8 cellular contexts compared by ENCODE assay signal in the genomic region with DNA sequence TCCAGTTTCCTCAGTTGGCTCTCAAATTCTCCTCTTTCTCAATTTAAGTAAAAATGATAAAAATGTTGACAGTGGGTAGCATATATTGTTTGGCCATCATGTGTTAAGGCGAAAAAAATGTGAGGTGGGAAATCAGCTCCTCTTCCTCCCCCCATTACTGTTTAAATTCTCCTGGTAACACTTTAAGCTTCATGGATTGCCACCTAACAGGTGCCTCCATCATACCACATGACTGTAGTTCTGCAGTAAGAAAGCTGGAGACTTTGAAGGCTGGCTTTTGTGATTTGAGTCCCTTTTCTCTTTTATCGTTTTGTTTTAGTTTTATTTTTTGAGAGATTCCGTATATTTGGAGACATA. TPM values are rescaled to one million over a fixed set of nuclear protein-coding genes. Genes with fewer than 3 reads are reported as not detected.
A peak's percentile ranks its signal among the peaks of the same experiment; 100 is the strongest.
DNase-seq lines count a peak whose midpoint lies in the region; ATAC-seq lines count a peak whose summit lies in the region.

No MANE protein-coding gene starts in this region.

- H3K36me3 Mint-ChIP-seq in activated T-helper 1 cell treated with anti-CD3 and anti-CD28 coated beads, Interleukin-12 subunit alpha, Interleukin-12 subunit beta, Interleukin-2, Interleukin-4 antibody, amounts not matched to agents 30 ng/mL and 10 ng/mL and 1 ng/mL, durations not matched to agents 14 hours and 24 hours and 36 hours (ENCODE audit: low read depth) = peaks cover 6% of the 10 kb centered on the region

- H3K4me3 ChIP-seq in iPS-11a (ENCODE audit: low read depth, low read length) = peak overlapping the region; percentile 71

- peaks cover 65% of the 10 kb centered on the region for H3K4me1 Mint-ChIP-seq in activated T-helper 1 cell treated with anti-CD3 and anti-CD28 coated beads, Interleukin-12 subunit alpha, Interleukin-12 subunit beta, Interleukin-2, Interleukin-4 antibody, amounts not matched to agents 30 ng/mL and 10 ng/mL and 1 ng/mL, durations not matched to agents 14 hours and 24 hours and 36 hours (ENCODE audit: low read depth)
- H3K4me1 Mint-ChIP-seq in stimulated activated naive CD8-positive, alpha-beta T cell treated with anti-CD3 and anti-CD28 coated beads, Interleukin-15, amount 100 ng/mL, for 72 hours = peaks cover 59% of the 10 kb centered on the region

- peak overlapping the region; percentile 84 for H3K27ac Mint-ChIP-seq in activated T-helper 1 cell treated with anti-CD3 and anti-CD28 coated beads, Interleukin-12 subunit alpha, Interleukin-12 subunit beta, Interleukin-2, Interleukin-4 antibody, amounts not matched to agents 30 ng/mL and 10 ng/mL and 1 ng/mL, durations not matched to agents 14 hours and 24 hours and 36 hours
- H3K27ac Mint-ChIP-seq in stimulated activated naive CD8-positive, alpha-beta T cell treated with anti-CD3 and anti-CD28 coated beads, Interleukin-15, amount 100 ng/mL, for 72 hours = peak overlapping the region; percentile 97 to 98

- peak overlapping the region; percentile 89 for H3K4me3 Mint-ChIP-seq in activated T-helper 1 cell treated with anti-CD3 and anti-CD28 coated beads, Interleukin-12 subunit alpha, Interleukin-12 subunit beta, Interleukin-2, Interleukin-4 antibody, amounts not matched to agents 30 ng/mL and 10 ng/mL and 1 ng/mL, durations not matched to agents 14 hours and 24 hours and 36 hours
- H3K4me3 Mint-ChIP-seq in stimulated activated naive CD8-positive, alpha-beta T cell treated with anti-CD3 and anti-CD28 coated beads, Interleukin-15, amount 100 ng/mL, for 72 hours = peak overlapping the region; percentile 84 to 86

- H3K27me3 Mint-ChIP-seq in activated T-helper 1 cell treated with anti-CD3 and anti-CD28 coated beads, Interleukin-12 subunit alpha, Interleukin-12 subunit beta, Interleukin-2, Interleukin-4 antibody, amounts not matched to agents 30 ng/mL and 10 ng/mL and 1 ng/mL, durations not matched to agents 14 hours and 24 hours and 36 hours (ENCODE audit: insufficient read depth) = peaks cover 7% of the 10 kb centered on the region
- no peaks in the 10 kb centered on the region for H3K27me3 Mint-ChIP-seq in stimulated activated naive CD8-positive, alpha-beta T cell treated with anti-CD3 and anti-CD28 coated beads, Interleukin-15, amount 100 ng/mL, for 72 hours

- intact Hi-C loops in activated T-helper 1 cell treated with anti-CD3 and anti-CD28 coated beads, Interleukin-12 subunit alpha, Interleukin-12 subunit beta, Interleukin-2, Interleukin-4 antibody, amounts not matched to agents 30 ng/mL and 10 ng/mL and 1 ng/mL, durations not matched to agents 14 hours and 24 hours and 36 hours (cut with micrococcal nuclease) = no loop called here

- ATAC-seq in stimulated activated naive CD8-positive, alpha-beta T cell treated with anti-CD3 and anti-CD28 coated beads, Interleukin-15, amount 100 ng/mL, for 72 hours = no peak
- ATAC-seq in GM19395 (IDR thresholded peaks at IDR 0.05; ENCODE audit: unreplicated experiment) (no peak), HG02852 (IDR thresholded peaks at IDR 0.05; ENCODE audit: unreplicated experiment) (no peak), GM19452 (IDR thresholded peaks at IDR 0.05; ENCODE audit: unreplicated experiment) (no peak)

- H3K9me3 Mint-ChIP-seq in activated T-helper 1 cell treated with anti-CD3 and anti-CD28 coated beads, Interleukin-12 subunit alpha, Interleukin-12 subunit beta, Interleukin-2, Interleukin-4 antibody, amounts not matched to agents 30 ng/mL and 10 ng/mL and 1 ng/mL, durations not matched to agents 14 hours and 24 hours and 36 hours = no peaks in the 10 kb centered on the region
- H3K9me3 Mint-ChIP-seq in stimulated activated naive CD8-positive, alpha-beta T cell treated with anti-CD3 and anti-CD28 coated beads, Interleukin-15, amount 100 ng/mL, for 72 hours = no peaks in the 10 kb centered on the region

- DNase-seq in NCI-H82 (lab: John Stamatoyannopoulos, UW) (peak; percentile 35), NCI-H82 treated with DMSO at 0.1 percent for 48 hours (lab: John Stamatoyannopoulos, UW; ENCODE audit: unreplicated experiment) (no peak)
- DNase-seq in activated T-helper 1 cell treated with anti-CD3 and anti-CD28 coated beads, Interleukin-12 subunit alpha, Interleukin-12 subunit beta, Interleukin-2, Interleukin-4 antibody, amounts not matched to agents 30 ng/mL and 10 ng/mL and 1 ng/mL, durations not matched to agents 14 hours and 24 hours and 36 hours (ENCODE audit: low spot score) = no peak
- no peak for DNase-seq in stimulated activated naive CD8-positive, alpha-beta T cell treated with anti-CD3 and anti-CD28 coated beads, Interleukin-15, amount 100 ng/mL, for 72 hours

RNA-seq across cellular contexts. Expression of a gene that starts 1.2 kb away (rescaled TPM):
- total RNA-seq in activated T-helper 1 cell treated with anti-CD3 and anti-CD28 coated beads, Interleukin-12 subunit alpha, Interleukin-12 subunit beta, Interleukin-2, Interleukin-4 antibody, amounts not matched to agents 30 ng/mL and 10 ng/mL and 1 ng/mL, durations not matched to agents 14 hours and 24 hours and 36 hours = 36.9 and 44.1 TPM in 2 replicates
